ENCODE assay signal across 1 cellular context in the genomic region with DNA sequence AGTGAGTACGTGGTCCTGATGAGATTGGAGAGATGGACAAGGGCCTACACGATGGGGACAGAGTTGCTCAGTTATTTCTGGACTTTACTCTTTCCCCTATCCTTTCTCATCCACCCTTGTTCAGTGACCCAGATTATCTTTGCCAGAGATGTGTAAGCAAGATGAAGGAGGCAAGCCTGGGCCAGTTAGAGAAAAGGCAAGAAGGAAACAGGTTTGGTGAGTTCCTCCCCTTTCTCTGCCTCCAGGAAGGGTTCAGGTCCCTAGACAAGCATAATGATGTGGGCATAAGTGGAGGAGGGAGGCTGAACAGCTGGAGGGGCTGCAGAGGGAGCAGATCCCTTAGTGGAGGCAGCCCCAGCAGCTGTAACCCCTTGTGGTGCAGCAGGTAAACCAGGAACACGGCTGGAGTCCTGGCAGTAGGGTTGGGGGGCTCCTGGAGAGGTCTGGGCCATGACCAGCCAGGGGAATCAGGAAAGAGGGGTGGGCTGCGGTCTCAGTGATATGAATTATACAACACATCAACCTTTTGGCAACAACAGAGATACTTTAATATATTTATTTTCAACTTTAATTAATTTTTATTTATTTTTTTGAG.
TF ChIP-seq lines count a peak whose summit lies in the region.

No MANE protein-coding gene starts in this region.

TF ChIP-seq in GM12878, 131 proteins besides CTCF, POLR2A, EP300 and RAD21:
- TF ChIP-seq MEF2A (IDR thresholded peaks at IDR 0.05; ENCODE audit: insufficient read depth, low read depth, low read length) = no peak
- TF ChIP-seq KDM1A (IDR thresholded peaks at IDR 0.05; ENCODE audit: borderline replicate concordance) = no peak
- TF ChIP-seq, protein P1, sequence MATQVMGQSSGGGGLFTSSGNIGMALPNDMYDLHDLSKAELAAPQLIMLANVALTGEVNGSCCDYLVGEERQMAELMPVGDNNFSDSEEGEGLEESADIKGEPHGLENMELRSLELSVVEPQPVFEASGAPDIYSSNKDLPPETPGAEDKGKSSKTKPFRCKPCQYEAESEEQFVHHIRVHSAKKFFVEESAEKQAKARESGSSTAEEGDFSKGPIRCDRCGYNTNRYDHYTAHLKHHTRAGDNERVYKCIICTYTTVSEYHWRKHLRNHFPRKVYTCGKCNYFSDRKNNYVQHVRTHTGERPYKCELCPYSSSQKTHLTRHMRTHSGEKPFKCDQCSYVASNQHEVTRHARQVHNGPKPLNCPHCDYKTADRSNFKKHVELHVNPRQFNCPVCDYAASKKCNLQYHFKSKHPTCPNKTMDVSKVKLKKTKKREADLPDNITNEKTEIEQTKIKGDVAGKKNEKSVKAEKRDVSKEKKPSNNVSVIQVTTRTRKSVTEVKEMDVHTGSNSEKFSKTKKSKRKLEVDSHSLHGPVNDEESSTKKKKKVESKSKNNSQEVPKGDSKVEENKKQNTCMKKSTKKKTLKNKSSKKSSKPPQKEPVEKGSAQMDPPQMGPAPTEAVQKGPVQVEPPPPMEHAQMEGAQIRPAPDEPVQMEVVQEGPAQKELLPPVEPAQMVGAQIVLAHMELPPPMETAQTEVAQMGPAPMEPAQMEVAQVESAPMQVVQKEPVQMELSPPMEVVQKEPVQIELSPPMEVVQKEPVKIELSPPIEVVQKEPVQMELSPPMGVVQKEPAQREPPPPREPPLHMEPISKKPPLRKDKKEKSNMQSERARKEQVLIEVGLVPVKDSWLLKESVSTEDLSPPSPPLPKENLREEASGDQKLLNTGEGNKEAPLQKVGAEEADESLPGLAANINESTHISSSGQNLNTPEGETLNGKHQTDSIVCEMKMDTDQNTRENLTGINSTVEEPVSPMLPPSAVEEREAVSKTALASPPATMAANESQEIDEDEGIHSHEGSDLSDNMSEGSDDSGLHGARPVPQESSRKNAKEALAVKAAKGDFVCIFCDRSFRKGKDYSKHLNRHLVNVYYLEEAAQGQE (IDR thresholded peaks at IDR 0.05; ENCODE audit: low read depth, low read length) = no peak
- TF ChIP-seq CHD4 (IDR thresholded peaks at IDR 0.05) = no peak
- TF ChIP-seq HCFC1 (IDR thresholded peaks at IDR 0.05; ENCODE audit: low read length) = no peak
- TF ChIP-seq, protein P2, sequence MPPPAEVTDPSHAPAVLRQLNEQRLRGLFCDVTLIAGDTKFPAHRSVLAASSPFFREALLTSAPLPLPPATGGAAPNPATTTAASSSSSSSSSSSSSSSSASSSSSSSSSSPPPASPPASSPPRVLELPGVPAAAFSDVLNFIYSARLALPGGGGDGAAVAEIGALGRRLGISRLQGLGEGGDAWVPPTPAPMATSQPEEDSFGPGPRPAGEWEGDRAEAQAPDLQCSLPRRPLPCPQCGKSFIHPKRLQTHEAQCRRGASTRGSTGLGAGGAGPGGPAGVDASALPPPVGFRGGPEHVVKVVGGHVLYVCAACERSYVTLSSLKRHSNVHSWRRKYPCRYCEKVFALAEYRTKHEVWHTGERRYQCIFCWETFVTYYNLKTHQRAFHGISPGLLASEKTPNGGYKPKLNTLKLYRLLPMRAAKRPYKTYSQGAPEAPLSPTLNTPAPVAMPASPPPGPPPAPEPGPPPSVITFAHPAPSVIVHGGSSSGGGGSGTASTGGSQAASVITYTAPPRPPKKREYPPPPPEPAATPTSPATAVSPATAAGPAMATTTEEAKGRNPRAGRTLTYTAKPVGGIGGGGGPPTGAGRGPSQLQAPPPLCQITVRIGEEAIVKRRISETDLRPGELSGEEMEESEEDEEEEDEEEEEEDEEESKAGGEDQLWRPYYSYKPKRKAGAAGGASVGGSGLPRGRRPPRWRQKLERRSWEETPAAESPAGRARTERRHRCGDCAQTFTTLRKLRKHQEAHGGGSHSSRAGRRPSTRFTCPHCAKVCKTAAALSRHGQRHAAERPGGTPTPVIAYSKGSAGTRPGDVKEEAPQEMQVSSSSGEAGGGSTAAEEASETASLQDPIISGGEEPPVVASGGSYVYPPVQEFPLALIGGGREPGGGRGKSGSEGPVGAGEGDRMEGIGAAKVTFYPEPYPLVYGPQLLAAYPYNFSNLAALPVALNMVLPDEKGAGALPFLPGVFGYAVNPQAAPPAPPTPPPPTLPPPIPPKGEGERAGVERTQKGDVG (CRISPR knock-in tag; IDR thresholded peaks at IDR 0.05) = no peak
- no peak for TF ChIP-seq YBX1 (IDR thresholded peaks at IDR 0.05)
- no peak for TF ChIP-seq ZNF217 (IDR thresholded peaks at IDR 0.05)
- TF ChIP-seq, protein P3, sequence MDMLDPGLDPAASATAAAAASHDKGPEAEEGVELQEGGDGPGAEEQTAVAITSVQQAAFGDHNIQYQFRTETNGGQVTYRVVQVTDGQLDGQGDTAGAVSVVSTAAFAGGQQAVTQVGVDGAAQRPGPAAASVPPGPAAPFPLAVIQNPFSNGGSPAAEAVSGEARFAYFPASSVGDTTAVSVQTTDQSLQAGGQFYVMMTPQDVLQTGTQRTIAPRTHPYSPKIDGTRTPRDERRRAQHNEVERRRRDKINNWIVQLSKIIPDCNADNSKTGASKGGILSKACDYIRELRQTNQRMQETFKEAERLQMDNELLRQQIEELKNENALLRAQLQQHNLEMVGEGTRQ (IDR thresholded peaks at IDR 0.05; ENCODE audit: borderline replicate concordance, low read depth, low read length) = no peak
- no peak for TF ChIP-seq SPI1 (IDR thresholded peaks at IDR 0.05; ENCODE audit: borderline replicate concordance, insufficient read depth, low read depth, low read length)
- TF ChIP-seq ASH2L (IDR thresholded peaks at IDR 0.05; ENCODE audit: borderline replicate concordance, low read depth) = no peak
- TF ChIP-seq, protein P4, sequence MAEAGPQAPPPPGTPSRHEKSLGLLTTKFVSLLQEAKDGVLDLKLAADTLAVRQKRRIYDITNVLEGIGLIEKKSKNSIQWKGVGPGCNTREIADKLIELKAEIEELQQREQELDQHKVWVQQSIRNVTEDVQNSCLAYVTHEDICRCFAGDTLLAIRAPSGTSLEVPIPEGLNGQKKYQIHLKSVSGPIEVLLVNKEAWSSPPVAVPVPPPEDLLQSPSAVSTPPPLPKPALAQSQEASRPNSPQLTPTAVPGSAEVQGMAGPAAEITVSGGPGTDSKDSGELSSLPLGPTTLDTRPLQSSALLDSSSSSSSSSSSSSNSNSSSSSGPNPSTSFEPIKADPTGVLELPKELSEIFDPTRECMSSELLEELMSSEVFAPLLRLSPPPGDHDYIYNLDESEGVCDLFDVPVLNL (IDR thresholded peaks at IDR 0.05; ENCODE audit: low read depth, low read length) = no peak
- no peak for TF ChIP-seq NBN (IDR thresholded peaks at IDR 0.05)
- TF ChIP-seq MYC (IDR thresholded peaks at IDR 0.05; ENCODE audit: insufficient read depth, insufficient read length, insufficient replicate concordance, low read length, severe bottlenecking) = no peak
